ENCODE assay signal across 8 cellular contexts in genomic region chr12:112938751-112939150, GRCh38. TPM values are rescaled to one million over a fixed set of nuclear protein-coding genes. Genes with fewer than 3 reads are reported as not detected.
DNase-seq lines count a peak whose midpoint lies in the region; ATAC-seq and TF ChIP-seq lines count a peak whose summit lies in the region.

No MANE protein-coding gene starts in this region.

- peak overlapping the region; percentile 76 to 83 (median 78) for H3K9ac ChIP-seq in BLaER1 treated with 17β-estradiol and CSF1 and Interleukin-3, amounts not matched to agents 10 nM and 100 nM

- no peak for ATAC-seq in naive thymus-derived CD8-positive, alpha-beta T cell

- H3K36me3 Mint-ChIP-seq in naive thymus-derived CD8-positive, alpha-beta T cell: peaks cover 0 to 7% (median 4%) of the 10 kb centered on the region in 3 donors

- POLR2A ChIA-PET in naive thymus-derived CD8-positive, alpha-beta T cell (lab: Charles Lee): interaction anchor here (1.0 to 2.2 kb wide), 2 partner anchors 12 to 40 kb away, joined by 3 to 19 read pairs; partner anchors contain the start of gene OAS2

- H3K4me3 ChIP-seq in BLaER1 treated with 17β-estradiol and CSF1 and Interleukin-3, amounts not matched to agents 10 nM and 100 nM: peak overlapping the region; percentile 62 to 73 (median 68)
- peak overlapping the region; percentile 76 for H3K4me3 ChIP-seq in MG63
- H3K4me3 ChIP-seq in coronary artery: peak overlapping the region; percentile 73

- H3K27me3 ChIP-seq in BLaER1 treated with 17β-estradiol and CSF1 and Interleukin-3, amounts not matched to agents 10 nM and 100 nM: no peaks in the 10 kb centered on the region
- H3K27me3 ChIP-seq in MG63: no peaks in the 10 kb centered on the region

- H3K9me3 ChIP-seq in BLaER1 treated with 17β-estradiol and CSF1 and Interleukin-3, amounts not matched to agents 10 nM and 100 nM (replicated peaks in 1 of 11): no peaks in the 10 kb centered on the region
- H3K9me3 ChIP-seq in MG63: no peaks in the 10 kb centered on the region

- peaks cover 0 to 7% (median 0%) of the 10 kb centered on the region in 11 experiments; a peak in 5 of 22 replicates for H3K36me3 ChIP-seq in BLaER1 treated with 17β-estradiol and CSF1 and Interleukin-3, amounts not matched to agents 10 nM and 100 nM
- H3K36me3 ChIP-seq in MG63: no peaks in the 10 kb centered on the region

- H3K4me1 ChIP-seq in BLaER1 treated with 17β-estradiol and CSF1 and Interleukin-3, amounts not matched to agents 10 nM and 100 nM: peaks cover 22 to 30% (median 27%) of the 10 kb centered on the region in 10 experiments

- H3K27me3 Mint-ChIP-seq in naive thymus-derived CD8-positive, alpha-beta T cell: no peaks in the 10 kb centered on the region

- DNase-seq in MG63 (no peak), coronary artery (ENCODE audit: low spot score) (no peak), GF-D8 (lab: John Stamatoyannopoulos, UW) (no peak), HCEC 1CT (no peak), OCI-M2 (lab: John Stamatoyannopoulos, UW; ENCODE audit: unreplicated experiment) (no peak), LoVo (ENCODE audit: low spot score) (no peak)
- DNase-seq in naive thymus-derived CD8-positive, alpha-beta T cell: no peak

- no peak for TF ChIP-seq CTCF in coronary artery (IDR thresholded peaks at IDR 0.05)

- peak overlapping the region; percentile 58 to 82 (median 76); a peak in 21 of 22 replicates for H3K27ac ChIP-seq in BLaER1 treated with 17β-estradiol and CSF1 and Interleukin-3, amounts not matched to agents 10 nM and 100 nM
- peak overlapping the region; percentile 29 to 43 for H3K27ac ChIP-seq in coronary artery

- H4K20me1 ChIP-seq in BLaER1 treated with 17β-estradiol and CSF1 and Interleukin-3, amounts not matched to agents 10 nM and 100 nM: no peaks in the 10 kb centered on the region

- H3K9me3 Mint-ChIP-seq in naive thymus-derived CD8-positive, alpha-beta T cell: peaks cover 0 to 2% (median 0%) of the 10 kb centered on the region in 9 donors

- peak overlapping the region; percentile 84 to 99 (median 94) for H3K27ac Mint-ChIP-seq in naive thymus-derived CD8-positive, alpha-beta T cell

- H3K4me1 Mint-ChIP-seq in naive thymus-derived CD8-positive, alpha-beta T cell: peaks cover 12 to 38% (median 34%) of the 10 kb centered on the region in 4 donors

- peak overlapping the region; percentile 86 to 99 (median 97) for H3K4me2 ChIP-seq in BLaER1 treated with 17β-estradiol and CSF1 and Interleukin-3, amounts not matched to agents 10 nM and 100 nM

- peak overlapping the region; percentile 84 to 96 (median 92) for H3K4me3 Mint-ChIP-seq in naive thymus-derived CD8-positive, alpha-beta T cell

RNA-seq across cellular contexts. Expression of gene OAS3, which starts 0.5 kb away (rescaled TPM):
- total RNA-seq in MG63 (2014; rRNA removed; shearing (Covaris generic); ENCODE audit: low replicate concordance): 8.6 and 12.5 TPM in 2 replicates
- 10 to 100 TPM; 13.6 to 16.8 TPM for total RNA-seq in naive thymus-derived CD8-positive, alpha-beta T cell
- 10 to 100 TPM in 2 of 3 donors, 1 to 10 TPM in 1; 9.1 to 21.3 (median 16.8) TPM for polyA plus RNA-seq in naive thymus-derived CD8-positive, alpha-beta T cell

RNA-seq across cellular contexts. Expression of gene OAS1, which starts 32.0 kb away (rescaled TPM):
- 7.8 and 10.3 TPM in 2 replicates for total RNA-seq in MG63 (2014; rRNA removed; shearing (Covaris generic); ENCODE audit: low replicate concordance)
- total RNA-seq in naive thymus-derived CD8-positive, alpha-beta T cell: 1 to 10 TPM; 3.2 to 4.0 TPM
- 10 to 100 TPM in 1 of 3 donors, 1 to 10 TPM in 2; 5.7 to 22.9 (median 9.0) TPM for polyA plus RNA-seq in naive thymus-derived CD8-positive, alpha-beta T cell

RNA-seq across cellular contexts. Expression of gene OAS2, which starts 39.6 kb away (rescaled TPM):
- total RNA-seq in MG63 (2014; rRNA removed; shearing (Covaris generic); ENCODE audit: low replicate concordance): 6.0 and 22.3 TPM in 2 replicates
- 10 to 100 TPM; 40.9 to 42.8 TPM for total RNA-seq in naive thymus-derived CD8-positive, alpha-beta T cell
- polyA plus RNA-seq in naive thymus-derived CD8-positive, alpha-beta T cell: 10 to 100 TPM; 25.6 to 47.9 (median 25.8) TPM
